In genomic region chr4:182306792-182307507, GRCh38 we compare ENCODE assay signal across 12 cellular contexts.
A peak's percentile ranks its signal among the peaks of the same experiment; 100 is the strongest.
DNase-seq lines count a peak whose midpoint lies in the region; ATAC-seq and TF ChIP-seq lines count a peak whose summit lies in the region.
"Had no signal": no experiment of that assay in that cellular context is flagged by ENCODE, and none has a peak within 500 bp of the region (broad histone marks: within the 10 kb centered on the region; RNA-seq: fewer than 3 reads in every experiment).

No MANE protein-coding gene starts in this region.

- no peak for ATAC-seq in GM19452 (IDR thresholded peaks at IDR 0.05; ENCODE audit: unreplicated experiment)
- ATAC-seq: activated T-cell treated with anti-CD3 and anti-CD28 coated beads, Interleukin-2, amount 50 U/mL, for 4 hours had no signal

- H3K36me3 Mint-ChIP-seq in endodermal cell (ENCODE audit: low read depth) = no peaks in the 10 kb centered on the region

- H3K4me1 ChIP-seq in SJCRH30 = peaks cover 12% of the 10 kb centered on the region
- no peaks in the 10 kb centered on the region for H3K4me1 ChIP-seq in endodermal cell (ENCODE audit: control insufficient read depth, insufficient read depth, low read length)
- H3K4me1 ChIP-seq: upper lobe of right lung had no signal

- H3K4me3 ChIP-seq in SJCRH30 (no peak overlapping the region), endodermal cell (ENCODE audit: low read length) (no peak overlapping the region)
- H3K4me3 ChIP-seq: upper lobe of right lung had no signal

- H3K27me3 Mint-ChIP-seq in endodermal cell (ENCODE audit: insufficient read depth) = no peaks in the 10 kb centered on the region

- H3K9ac ChIP-seq in endodermal cell (ENCODE audit: extremely low read depth, low read length, poor library complexity, severe bottlenecking) = no peak overlapping the region

- no peak overlapping the region for H3K27ac Mint-ChIP-seq in endodermal cell

- no peak for TF ChIP-seq CTCF in endodermal cell (conservative IDR thresholded peaks at IDR 0.05)

- no peaks in the 10 kb centered on the region for H3K36me3 ChIP-seq in SJCRH30
- no peaks in the 10 kb centered on the region for H3K36me3 ChIP-seq in endodermal cell (ENCODE audit: control insufficient read depth, insufficient read depth, low read length)
- H3K36me3 ChIP-seq: upper lobe of right lung had no signal

- no peaks in the 10 kb centered on the region for H3K9me3 Mint-ChIP-seq in endodermal cell
- H3K9me3 Mint-ChIP-seq: activated T-cell treated with anti-CD3 and anti-CD28 coated beads, Interleukin-2, amount 50 U/mL, for 4 hours had no signal

- no peaks in the 10 kb centered on the region for H3K27me3 ChIP-seq in SJCRH30
- no peaks in the 10 kb centered on the region for H3K27me3 ChIP-seq in endodermal cell (ENCODE audit: control insufficient read depth, insufficient read depth, low read length, poor library complexity, severe bottlenecking)
- H3K27me3 ChIP-seq: upper lobe of right lung had no signal

- H3K27ac ChIP-seq in SJCRH30 (peak overlapping the region; percentile 6; the same call in 1 of the 2 replicates), endodermal cell (ENCODE audit: low read depth, low read length) (no peak overlapping the region)
- H3K27ac ChIP-seq: upper lobe of right lung had no signal

- no peaks in the 10 kb centered on the region for H3K4me1 Mint-ChIP-seq in endodermal cell

- H3K9me3 ChIP-seq in SJCRH30 (replicated peaks) (no peaks in the 10 kb centered on the region), endodermal cell (ENCODE audit: control insufficient read depth, low read length) (no peaks in the 10 kb centered on the region)
- H3K9me3 ChIP-seq: upper lobe of right lung had no signal

- 94 to 100% methylated on average over 1 to 4 of the region's 4 CpGs for WGBS in endodermal cell (ENCODE audit: insufficient coverage in 1 of 2, insufficient read length in 1 of 2), 2 experiments

- peak; percentile 36 for DNase-seq in DMS79 treated with DMSO at 0.1 percent for 48 hours (lab: John Stamatoyannopoulos, UW)
- DNase-seq in M059J (ENCODE audit: low read depth) = peak; percentile 57
- peak; percentile 20 to 69 for DNase-seq in SJCRH30
- peak; percentile 54 for DNase-seq in glomerular visceral epithelial cell (ENCODE audit: extremely low spot score)
- DNase-seq in NCI-H1694 (lab: John Stamatoyannopoulos, UW) = no peak
- DNase-seq in NCI-H2171 (lab: John Stamatoyannopoulos, UW) = no peak
- no peak for DNase-seq in endodermal cell
- DNase-seq: activated T-cell treated with anti-CD3 and anti-CD28 coated beads, Interleukin-2, amount 50 U/mL, for 4 hours; Calu3; NCI-H524 treated with DMSO at 0.1 percent for 48 hours; upper lobe of right lung had no signal

- no peak overlapping the region for H3K4me3 Mint-ChIP-seq in endodermal cell
- H3K4me3 Mint-ChIP-seq: activated T-cell treated with anti-CD3 and anti-CD28 coated beads, Interleukin-2, amount 50 U/mL, for 4 hours had no signal

Comparison
In these comparisons a context has a peak if more than half of its experiments do, and no peak if none do; other contexts are left out.
1. DNase-seq: peak in DMS79 treated with DMSO at 0.1 percent for 48 hours (single experiment), M059J (single experiment), SJCRH30 (2 of 2) and glomerular visceral epithelial cell (single experiment); none in NCI-H1694 (single experiment), NCI-H2171 (single experiment) and endodermal cell (single experiment).